ENCODE assay signal across 20 cellular contexts in the genomic region with DNA sequence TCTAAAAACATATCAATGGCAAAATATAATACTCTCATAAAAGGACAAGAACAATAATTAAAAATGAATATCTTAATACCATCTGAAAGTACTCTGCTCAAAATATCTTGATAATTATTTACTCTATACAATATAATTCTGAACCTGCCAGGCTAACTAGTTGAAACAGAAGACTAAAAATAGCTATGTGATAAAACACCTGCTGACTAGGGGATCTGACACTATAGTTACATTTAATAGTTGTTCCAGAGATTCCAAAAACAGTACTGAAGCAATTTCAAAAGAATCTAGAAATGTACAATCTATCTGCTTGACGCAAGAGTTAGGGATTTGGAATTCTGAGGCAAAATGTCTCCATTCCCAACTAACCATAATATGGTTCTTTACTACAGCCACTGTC. TPM values are rescaled to one million over a fixed set of nuclear protein-coding genes. Genes with fewer than 3 reads are reported as not detected.
DNase-seq lines count a peak whose midpoint lies in the region; ATAC-seq, FAIRE-seq and TF ChIP-seq lines count a peak whose summit lies in the region.
"Had no signal": no experiment of that assay in that cellular context is flagged by ENCODE, and none has a peak within 500 bp of the region (broad histone marks: within the 10 kb centered on the region; RNA-seq: fewer than 3 reads in every experiment).

No MANE protein-coding gene starts in this region.

- peak; percentile 94 for FAIRE-seq in islet of Langerhans (lab: Jason Lieb, UNC)
- FAIRE-seq: A204.1, GM12892, H54 had no signal

- H3K4me3 Mint-ChIP-seq in activated CD4-positive, alpha-beta T cell treated with anti-CD3 and anti-CD28 coated beads for 36 hours = no peak overlapping the region
- H3K4me3 Mint-ChIP-seq: B cell; CD4-positive, CD25-positive, alpha-beta regulatory T cell; CD8-positive, alpha-beta memory T cell; HFFc6 had no signal

- 79% methylated on average over 1 of the region's 1 CpG for WGBS in right cardiac atrium

- H3K9me3 Mint-ChIP-seq in activated CD4-positive, alpha-beta T cell treated with anti-CD3 and anti-CD28 coated beads for 36 hours (ENCODE audit: low read depth) = no peaks in the 10 kb centered on the region
- H3K9me3 Mint-ChIP-seq: CD8-positive, alpha-beta memory T cell; HFFc6 had no signal

- POLR2A ChIA-PET in activated CD4-positive, alpha-beta T cell treated with anti-CD3 and anti-CD28 coated beads for 36 hours (lab: Charles Lee) = no interaction called here

- no peak overlapping the region for H3K27ac ChIP-seq in right cardiac atrium (ENCODE audit: low read length)
- peak overlapping the region in 1 of 4 donors; percentile 10 for H3K27ac ChIP-seq in gastrocnemius medialis
- H3K27ac ChIP-seq: 22Rv1, BLaER1, C4-2B had no signal

- H3K27ac Mint-ChIP-seq in activated CD4-positive, alpha-beta T cell treated with anti-CD3 and anti-CD28 coated beads for 36 hours = no peak overlapping the region
- H3K27ac Mint-ChIP-seq: B cell; CD4-positive, CD25-positive, alpha-beta regulatory T cell; HFFc6 had no signal

- no peak for DNase-seq in left ventricle myocardium superior
- DNase-seq in right cardiac atrium = no peak
- DNase-seq in gastrocnemius medialis = no peak
- DNase-seq in activated CD4-positive, alpha-beta T cell treated with anti-CD3 and anti-CD28 coated beads for 36 hours = no peak
- DNase-seq in hippocampal formation (lab: John Stamatoyannopoulos, UW) = no peak
- DNase-seq: CD4-positive, CD25-positive, alpha-beta regulatory T cell; CD8-positive, alpha-beta memory T cell; DMS 273 treated with DMSO at 0.1 percent for 48 hours; DMS79 treated with DMSO at 0.1 percent for 48 hours; GOT3; HFFc6 had no signal

- H3K27me3 ChIP-seq in right cardiac atrium (ENCODE audit: control insufficient read depth, insufficient read depth) = no peaks in the 10 kb centered on the region
- H3K27me3 ChIP-seq in gastrocnemius medialis = no peaks in the 10 kb centered on the region
- H3K27me3 ChIP-seq: BLaER1 had no signal

- peak; percentile 25 for ATAC-seq in left ventricle myocardium superior
- ATAC-seq in right cardiac atrium = no peak
- ATAC-seq in gastrocnemius medialis = peak; percentile 66 to 84
- ATAC-seq in activated CD4-positive, alpha-beta T cell treated with anti-CD3 and anti-CD28 coated beads for 36 hours = no peak

- H3K4me1 ChIP-seq in right cardiac atrium (ENCODE audit: control insufficient read depth, insufficient read depth, low read length) (peaks cover 2% of the 10 kb centered on the region), gastrocnemius medialis (peaks cover 5 to 10% of the 10 kb centered on the region in 2 donors)
- H3K4me1 ChIP-seq: BLaER1, HAP-1 had no signal

- no peak overlapping the region for H3K4me3 ChIP-seq in right cardiac atrium (ENCODE audit: low read length)
- H3K4me3 ChIP-seq in gastrocnemius medialis = no peak overlapping the region
- H3K4me3 ChIP-seq: BLaER1, HAP-1 had no signal

- no peaks in the 10 kb centered on the region for H3K9me3 ChIP-seq in right cardiac atrium (ENCODE audit: control insufficient read depth, low read length)
- no peaks in the 10 kb centered on the region for H3K9me3 ChIP-seq in gastrocnemius medialis
- H3K9me3 ChIP-seq: BLaER1, HAP-1 had no signal

- in situ Hi-C loops in gastrocnemius medialis (cut with MboI; ENCODE audit: low sequenced_read_pairs in 4 of 4) = no loop called here

- no peaks in the 10 kb centered on the region for H3K4me1 Mint-ChIP-seq in activated CD4-positive, alpha-beta T cell treated with anti-CD3 and anti-CD28 coated beads for 36 hours
- H3K4me1 Mint-ChIP-seq: B cell had no signal

- intact Hi-C loops in left ventricle myocardium superior (cut with micrococcal nuclease) = no loop called here
- intact Hi-C loops in right cardiac atrium (cut with DNase I) = no loop called here
- intact Hi-C loops in gastrocnemius medialis (cut with DNase I; ENCODE audit: low total_unique reads) = no loop called here
- intact Hi-C loops in activated CD4-positive, alpha-beta T cell treated with anti-CD3 and anti-CD28 coated beads for 36 hours (cut with DNase I, micrococcal nuclease) = no loop called here

- peaks cover 0 to 9% of the 10 kb centered on the region in 2 donors for H3K36me3 ChIP-seq in gastrocnemius medialis
- H3K36me3 ChIP-seq: HAP-1 had no signal

- no peaks in the 10 kb centered on the region for H3K27me3 Mint-ChIP-seq in activated CD4-positive, alpha-beta T cell treated with anti-CD3 and anti-CD28 coated beads for 36 hours
- H3K27me3 Mint-ChIP-seq: B cell; CD4-positive, CD25-positive, alpha-beta regulatory T cell; CD8-positive, alpha-beta memory T cell had no signal

- TF ChIP-seq CTCF in gastrocnemius medialis (IDR thresholded peaks at IDR 0.05 in 4 of 5, conservative IDR thresholded peaks at IDR 0.05 in 1 of 5) = no peak

- no peak for TF ChIP-seq POLR2A in gastrocnemius medialis (IDR thresholded peaks at IDR 0.05)

- CTCF ChIA-PET in activated CD4-positive, alpha-beta T cell treated with anti-CD3 and anti-CD28 coated beads for 36 hours (lab: Charles Lee) = interaction anchor here (1.1 to 1.4 kb wide), 2 partner anchors 13 to 99 kb away, joined by 3 to 4 read pairs; no protein-coding TSS in a partner anchor

- H3K36me3 Mint-ChIP-seq in activated CD4-positive, alpha-beta T cell treated with anti-CD3 and anti-CD28 coated beads for 36 hours (ENCODE audit: low read depth) = peaks cover 3% of the 10 kb centered on the region

RNA-seq across cellular contexts. Expression of gene ERO1B, which starts 30.2 kb away (rescaled TPM):
- total RNA-seq in left ventricle myocardium superior (8.6 TPM), right cardiac atrium (1 to 10 TPM; 4.4 to 6.3 (median 5.1) TPM), gastrocnemius medialis (10 to 100 TPM in 1 of 4 donors, 1 to 10 TPM in 3; 3.6 to 10.2 (median 5.8) TPM)
- polyA plus RNA-seq in right cardiac atrium = 3.2 TPM
- 1 to 10 TPM; 2.2 to 2.8 TPM for total RNA-seq in activated CD4-positive, alpha-beta T cell treated with anti-CD3 and anti-CD28 coated beads for 36 hours

Comparison
In these comparisons a context has a peak if more than half of its experiments do, and no peak if none do; other contexts are left out.
1. ATAC-seq: peak in left ventricle myocardium superior (single experiment) and gastrocnemius medialis (2 of 2); none in right cardiac atrium (0 of 2) and activated CD4-positive, alpha-beta T cell treated with anti-CD3 and anti-CD28 coated beads for 36 hours (single experiment).